21 cellular contexts compared by ENCODE assay signal in genomic region chr1:8691662-8692061, GRCh38.
A peak's percentile ranks its signal among the peaks of the same experiment; 100 is the strongest.
DNase-seq lines count a peak whose midpoint lies in the region; ATAC-seq, FAIRE-seq and TF ChIP-seq lines count a peak whose summit lies in the region.
"Had no signal": no experiment of that assay in that cellular context is flagged by ENCODE, and none has a peak within 500 bp of the region (broad histone marks: within the 10 kb centered on the region; RNA-seq: fewer than 3 reads in every experiment).

No MANE protein-coding gene starts in this region.

- peak overlapping the region; percentile 75; the same call in 1 of the 2 replicates for H3K27ac Mint-ChIP-seq in WTC11
- H3K27ac Mint-ChIP-seq in progenitor cell of endocrine pancreas: peak overlapping the region; percentile 84
- H3K27ac Mint-ChIP-seq: CD4-positive, alpha-beta T cell; CD8-positive, alpha-beta memory T cell had no signal

- no peak for TF ChIP-seq CTCF in WTC11 (IDR thresholded peaks at IDR 0.05)
- no peak for TF ChIP-seq CTCF in progenitor cell of endocrine pancreas (IDR thresholded peaks at IDR 0.05; ENCODE audit: unreplicated experiment)

- H3K4me1 Mint-ChIP-seq in WTC11: peaks cover 77% of the 10 kb centered on the region
- H3K4me1 Mint-ChIP-seq in progenitor cell of endocrine pancreas (ENCODE audit: low read depth): peaks cover 60% of the 10 kb centered on the region

- no peak for TF ChIP-seq POLR2A in GM12891 (IDR thresholded peaks at IDR 0.05; ENCODE audit: low read depth, low read length)

- H3K9me3 Mint-ChIP-seq in WTC11 (no peaks in the 10 kb centered on the region), progenitor cell of endocrine pancreas (ENCODE audit: low read depth) (no peaks in the 10 kb centered on the region)
- H3K9me3 Mint-ChIP-seq: CD4-positive, alpha-beta T cell; CD8-positive, alpha-beta memory T cell had no signal

- no peaks in the 10 kb centered on the region for H3K27me3 Mint-ChIP-seq in WTC11 (ENCODE audit: low read depth)
- no peaks in the 10 kb centered on the region for H3K27me3 Mint-ChIP-seq in progenitor cell of endocrine pancreas
- H3K27me3 Mint-ChIP-seq: CD4-positive, alpha-beta T cell; CD8-positive, alpha-beta memory T cell had no signal

- peak; percentile 16 for FAIRE-seq in GM12891 (lab: Jason Lieb, UNC)
- FAIRE-seq: D721Med, GM12878, GM18507, H1 had no signal

- H3K36me3 Mint-ChIP-seq in WTC11 (no peaks in the 10 kb centered on the region), progenitor cell of endocrine pancreas (ENCODE audit: insufficient read depth) (peaks cover 12% of the 10 kb centered on the region)

- CTCF ChIA-PET in WTC11 (lab: Charles Lee): no interaction called here

- H3K4me3 Mint-ChIP-seq in WTC11 (no peak overlapping the region), progenitor cell of endocrine pancreas (ENCODE audit: low read depth) (no peak overlapping the region)
- H3K4me3 Mint-ChIP-seq: CD14-positive monocyte; CD4-positive, alpha-beta T cell; CD8-positive, alpha-beta memory T cell had no signal

- ATAC-seq in WTC11: no peak
- ATAC-seq in GM21786 (IDR thresholded peaks at IDR 0.05; ENCODE audit: unreplicated experiment): no peak
- no peak for ATAC-seq in HG03025 (IDR thresholded peaks at IDR 0.05; ENCODE audit: low FRiP score, unreplicated experiment)
- ATAC-seq: GM12878 had no signal

- DNase-seq in GM12891 (ENCODE audit: insufficient read length, low spot score) (no peak), WTC11 (ENCODE audit: low spot score) (no peak), progenitor cell of endocrine pancreas (ENCODE audit: low spot score, unreplicated experiment) (no peak), NCI-H82 (lab: John Stamatoyannopoulos, UW) (no peak)
- no peak for DNase-seq in activated naive CD4-positive, alpha-beta T cell treated with Interleukin-2 at 50 U/mL for 16 hours
- DNase-seq: BE2C; CD4-positive, alpha-beta T cell; CD8-positive, alpha-beta memory T cell; DMS 273 treated with DMSO at 0.1 percent for 48 hours; DMS79; EL; GDM1; H7; HCEC 1CT had no signal

- POLR2A ChIA-PET in WTC11 (lab: Charles Lee): interaction anchor here (1.4 kb wide), 1 partner anchor 11 kb away, joined by 4 read pairs; no protein-coding TSS in a partner anchor

TF ChIP-seq in GM12891, 5 proteins besides CTCF, POLR2A, EP300 and RAD21:
- TF ChIP-seq PAX5 (IDR thresholded peaks at IDR 0.05; ENCODE audit: insufficient read depth, low read length, severe bottlenecking) (no peak), SPI1 (IDR thresholded peaks at IDR 0.05; ENCODE audit: low read depth, low read length) (no peak), POLR2AphosphoS5 (IDR thresholded peaks at IDR 0.05; ENCODE audit: low read depth, low read length) (no peak), POU2F2 (IDR thresholded peaks at IDR 0.05; ENCODE audit: low read depth, low read length) (no peak), TAF1 (IDR thresholded peaks at IDR 0.05; ENCODE audit: low read depth, low read length) (no peak)

TF ChIP-seq in WTC11, 78 proteins besides CTCF, POLR2A, EP300 and RAD21:
- TF ChIP-seq TCF7 (CRISPR knock-in tag; IDR thresholded peaks at IDR 0.05; ENCODE audit: low read depth): no peak
- no peak for TF ChIP-seq GTF2I (CRISPR knock-in tag; conservative IDR thresholded peaks at IDR 0.05)
- no peak for TF ChIP-seq ZNF263 (CRISPR knock-in tag; IDR thresholded peaks at IDR 0.05; ENCODE audit: low read depth)
- no peak for TF ChIP-seq CDX4 (CRISPR knock-in tag; IDR thresholded peaks at IDR 0.05; ENCODE audit: borderline replicate concordance)
